ENCODE assay signal across 1 cellular context in genomic region chr5:77492653-77493000, GRCh38.
TF ChIP-seq lines count a peak whose summit lies in the region.

No MANE protein-coding gene starts in this region.

TF ChIP-seq in IMR-90, 13 proteins besides CTCF, POLR2A, EP300 and RAD21 (continued from another document):
- TF ChIP-seq ELK1 (IDR thresholded peaks at IDR 0.05; ENCODE audit: borderline replicate concordance, low read depth, low read length) = no peak
- TF ChIP-seq NFE2L2 (IDR thresholded peaks at IDR 0.05; ENCODE audit: low read depth, low read length) = no peak
- TF ChIP-seq CHD1 (IDR thresholded peaks at IDR 0.05; ENCODE audit: low read depth, low read length) = no peak
- no peak for TF ChIP-seq FOS (IDR thresholded peaks at IDR 0.05; ENCODE audit: low read depth, low read length)
- no peak for TF ChIP-seq USF2 (IDR thresholded peaks at IDR 0.05; ENCODE audit: low read depth, low read length)
TF ChIP-seq in IMR-90: peak in this region for 0.
